ENCODE assay signal across 28 cellular contexts in genomic region chr12:5688226-5688625, GRCh38.
"Had no signal": no experiment of that assay in that cellular context is flagged by ENCODE, and none has a peak within 500 bp of the region (broad histone marks: within the 10 kb centered on the region; RNA-seq: fewer than 3 reads in every experiment).

No MANE protein-coding gene starts in this region.

- H3K27me3 ChIP-seq: ovary, right atrium auricular region, right lobe of liver, testis, thyroid gland, transverse colon, upper lobe of left lung, vagina had no signal

- DNase-seq: hypothalamus; immature natural killer cell; kidney; left ventricle myocardium inferior; mesendoderm; naive B cell; natural killer cell; nephron progenitor cell; ovary; right lobe of liver; stimulated activated CD4-positive, alpha-beta T cell treated with anti-CD3 and anti-CD28 coated beads, Interleukin-1b, Interleukin-23, amount 100 ng/mL, for 48 hours; stimulated activated CD4-positive, alpha-beta T cell treated with anti-CD3 and anti-CD28 coated beads, Interleukin-2, amount 100 ng/mL, for 48 hours; stimulated activated CD4-positive, alpha-beta T cell treated with anti-CD3 and anti-CD28 coated beads, Interleukin-4, amount 100 ng/mL, for 4 hours; stimulated activated CD8-positive, alpha-beta memory T cell treated with anti-CD3 and anti-CD28 coated beads, Interleukin-4, amount 100 ng/mL, for 48 hours; stimulated activated naive CD4-positive, alpha-beta T cell treated with Interleukin-2 at 50 U/mL for 16 hours; stimulated activated naive CD8-positive, alpha-beta T cell treated with anti-CD3 and anti-CD28 coated beads, Interleukin-15, amount 100 ng/mL, for 72 hours; substantia nigra; testis; thyroid gland; transverse colon; upper lobe of left lung had no signal

- H3K4me1 Mint-ChIP-seq: immature natural killer cell; mesothelial cell of epicardium; naive B cell; natural killer cell; nephron progenitor cell; stimulated activated memory B cell treated with anti-CD40 and anti-IgM and Interleukin-4, amounts not matched to agents 10 μg/mL and 1 μg/mL and 100 μg/mL, for 72 hours; stimulated activated naive CD8-positive, alpha-beta T cell treated with anti-CD3 and anti-CD28 coated beads, Interleukin-15, amount 100 ng/mL, for 72 hours had no signal

- ATAC-seq: natural killer cell; right lobe of liver; stimulated activated memory B cell treated with anti-CD40 and anti-IgM and Interleukin-4, amounts not matched to agents 10 μg/mL and 1 μg/mL and 100 μg/mL, for 72 hours; stimulated activated naive CD8-positive, alpha-beta T cell treated with anti-CD3 and anti-CD28 coated beads, Interleukin-15, amount 100 ng/mL, for 72 hours had no signal

- H3K36me3 Mint-ChIP-seq: immature natural killer cell; mesothelial cell of epicardium; naive B cell; natural killer cell; stimulated activated memory B cell treated with anti-CD40 and anti-IgM and Interleukin-4, amounts not matched to agents 10 μg/mL and 1 μg/mL and 100 μg/mL, for 72 hours had no signal

- H3K27ac Mint-ChIP-seq: immature natural killer cell; mesothelial cell of epicardium; natural killer cell; nephron progenitor cell; progenitor cell of endocrine pancreas; stimulated activated memory B cell treated with anti-CD40 and anti-IgM and Interleukin-4, amounts not matched to agents 10 μg/mL and 1 μg/mL and 100 μg/mL, for 72 hours; stimulated activated naive CD8-positive, alpha-beta T cell treated with anti-CD3 and anti-CD28 coated beads, Interleukin-15, amount 100 ng/mL, for 72 hours had no signal

- H3K9me3 Mint-ChIP-seq: immature natural killer cell; mesothelial cell of epicardium; natural killer cell; nephron progenitor cell; stimulated activated naive CD8-positive, alpha-beta T cell treated with anti-CD3 and anti-CD28 coated beads, Interleukin-15, amount 100 ng/mL, for 72 hours had no signal

- H3K4me3 ChIP-seq: left ventricle myocardium inferior, lung, ovary, right atrium auricular region, right lobe of liver, smooth muscle cell, testis, thyroid gland, transverse colon, upper lobe of left lung, vagina had no signal

- H3K27ac ChIP-seq: left ventricle myocardium inferior, ovary, right atrium auricular region, right lobe of liver, testis, thyroid gland, transverse colon, upper lobe of left lung, vagina had no signal

- H3K9me3 ChIP-seq: left ventricle myocardium inferior, ovary, right atrium auricular region, right lobe of liver, testis, thyroid gland, transverse colon, upper lobe of left lung, vagina had no signal

- H3K36me3 ChIP-seq: left ventricle myocardium inferior, ovary, right atrium auricular region, right lobe of liver, thyroid gland, transverse colon, upper lobe of left lung, vagina had no signal

- H3K4me3 Mint-ChIP-seq: immature natural killer cell; mesothelial cell of epicardium; naive B cell; natural killer cell; nephron progenitor cell; stimulated activated memory B cell treated with anti-CD40 and anti-IgM and Interleukin-4, amounts not matched to agents 10 μg/mL and 1 μg/mL and 100 μg/mL, for 72 hours; stimulated activated naive CD8-positive, alpha-beta T cell treated with anti-CD3 and anti-CD28 coated beads, Interleukin-15, amount 100 ng/mL, for 72 hours had no signal

- H3K4me1 ChIP-seq: right atrium auricular region, right lobe of liver, testis, thyroid gland, transverse colon, upper lobe of left lung, vagina had no signal

- H3K27me3 Mint-ChIP-seq: stimulated activated naive CD8-positive, alpha-beta T cell treated with anti-CD3 and anti-CD28 coated beads, Interleukin-15, amount 100 ng/mL, for 72 hours had no signal
